Comparison of ENCODE assay signal across 9 cellular contexts in the genomic region with DNA sequence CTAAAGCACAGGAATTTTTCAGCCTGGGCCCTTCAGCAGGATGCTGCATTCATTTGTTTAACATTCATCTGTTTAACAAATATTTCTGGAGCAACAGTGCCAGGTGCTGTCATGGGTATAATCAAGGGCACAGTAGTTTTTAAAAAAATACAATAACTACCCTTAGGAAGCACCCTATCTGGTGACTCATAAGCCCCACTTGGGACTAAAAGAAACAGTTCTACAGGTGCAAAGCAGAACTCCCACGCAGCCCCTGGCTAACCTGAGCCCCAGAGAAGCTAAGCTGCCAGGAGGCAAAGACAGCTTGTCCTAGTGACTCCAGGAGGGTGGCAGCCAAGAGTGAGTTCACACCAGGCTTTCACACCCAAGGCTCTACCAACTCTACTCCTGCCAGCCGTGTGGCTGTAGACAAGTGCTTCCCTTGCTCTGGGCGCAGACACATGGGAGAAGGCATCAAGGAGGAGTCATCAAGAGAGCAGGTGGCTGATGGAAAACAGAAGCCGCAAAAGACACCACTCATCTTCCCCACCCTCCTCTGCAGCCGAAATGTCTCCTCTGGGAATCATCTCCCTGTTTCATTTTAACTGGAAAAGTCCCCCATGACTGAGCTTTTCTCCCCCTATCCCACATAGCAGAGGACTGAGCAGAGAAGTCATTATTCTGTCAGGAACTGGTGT. TPM values are rescaled to one million over a fixed set of nuclear protein-coding genes. Genes with fewer than 3 reads are reported as not detected.
DNase-seq lines count a peak whose midpoint lies in the region; ATAC-seq and TF ChIP-seq lines count a peak whose summit lies in the region.
"Had no signal": no experiment of that assay in that cellular context is flagged by ENCODE, and none has a peak within 500 bp of the region (broad histone marks: within the 10 kb centered on the region; RNA-seq: fewer than 3 reads in every experiment).

No MANE protein-coding gene starts in this region.

- WGBS in IMR-90 (ENCODE audit: extremely low coverage in 2 of 2, insufficient read length in 1 of 2), 2 experiments: 100% methylated on average over 1 of the region's 5 CpGs; no CpG with 5 or more reads in 1 of the 2 experiments

- peaks cover 50 to 82% of the 10 kb centered on the region in 2 experiments for H3K79me1 ChIP-seq in IMR-90 (ENCODE audit: low read depth in 1 of 2, low read length in 2 of 2)

- no peak overlapping the region for H3K4me3 ChIP-seq in IMR-90 (ENCODE audit: insufficient read depth, low read depth, low read length)
- no peak overlapping the region for H3K4me3 ChIP-seq in WERI-Rb-1 (ENCODE audit: low read depth, low read length)
- H3K4me3 ChIP-seq in mucosa of stomach (ENCODE audit: low read length): no peak overlapping the region
- H3K4me3 ChIP-seq: cardiac muscle cell had no signal

- H3K27ac ChIP-seq in IMR-90 (ENCODE audit: insufficient read depth, low read length) (no peak overlapping the region), WERI-Rb-1 (no peak overlapping the region)
- H3K27ac ChIP-seq: cardiac muscle cell had no signal

- no peak overlapping the region; the same call in 1 of the 2 replicates for H3K56ac ChIP-seq in IMR-90 (ENCODE audit: extremely low read depth, insufficient read depth, low read length)

- no peak overlapping the region for H2BK15ac ChIP-seq in IMR-90 (ENCODE audit: low read depth, low read length)

- H3K36me3 ChIP-seq in IMR-90 (ENCODE audit: control insufficient read depth, insufficient read depth, low read length): no peaks in the 10 kb centered on the region
- H3K36me3 ChIP-seq in WERI-Rb-1: no peaks in the 10 kb centered on the region
- H3K36me3 ChIP-seq in mucosa of stomach (ENCODE audit: control insufficient read depth, insufficient read depth, low read length): no peaks in the 10 kb centered on the region
- H3K36me3 ChIP-seq: cardiac muscle cell had no signal

- no peak overlapping the region for H3K4me2 ChIP-seq in IMR-90 (ENCODE audit: low read depth, low read length)

- peaks cover 35% of the 10 kb centered on the region for H3K9me1 ChIP-seq in IMR-90 (ENCODE audit: insufficient read depth, low read length)

- DNase-seq in COLO668 (lab: John Stamatoyannopoulos, UW; ENCODE audit: unreplicated experiment) (peak; percentile 63), IMR-90 (no peak), WERI-Rb-1 (peak; percentile 44), ecto neural progenitor cell (ENCODE audit: low spot score) (no peak)
- no peak for DNase-seq in activated effector memory CD4-positive, alpha-beta T cell treated with Interleukin-2 at 50 U/mL for 16 hours

- TF ChIP-seq POLR2A in IMR-90 (IDR thresholded peaks at IDR 0.05; ENCODE audit: low read depth, low read length): no peak

- H2AK9ac ChIP-seq in IMR-90 (replicated peaks; ENCODE audit: low read depth, low read length, poor library complexity): peak overlapping the region; percentile 11

- BruUV-seq in IMR-90 (replicated peaks; lab: Mats Ljungman, UMichigan): no TSS peak

- H2AK5ac ChIP-seq in IMR-90 (ENCODE audit: low read depth, low read length): 0 out of 2 replicates have a peak overlapping the region, but pooled peaks have one; percentile 23

- H3K18ac ChIP-seq in IMR-90 (ENCODE audit: low read depth, low read length): no peak overlapping the region

- no peaks in the 10 kb centered on the region for H3K27me3 ChIP-seq in IMR-90 (ENCODE audit: control insufficient read depth, insufficient read depth, low read length)
- no peaks in the 10 kb centered on the region for H3K27me3 ChIP-seq in WERI-Rb-1 (ENCODE audit: insufficient read depth, low read depth, severe bottlenecking)
- H3K27me3 ChIP-seq in mucosa of stomach (ENCODE audit: control insufficient read depth, insufficient read depth, low read length): no peaks in the 10 kb centered on the region
- H3K27me3 ChIP-seq: cardiac muscle cell had no signal

- no peak for TF ChIP-seq RAD21 in IMR-90 (IDR thresholded peaks at IDR 0.05; ENCODE audit: low read length)

- H2BK20ac ChIP-seq in IMR-90 (ENCODE audit: low read depth, low read length): no peak overlapping the region

- H3K4me1 ChIP-seq in IMR-90 (ENCODE audit: control insufficient read depth, insufficient read depth, low read length) (peaks cover 22% of the 10 kb centered on the region), mucosa of stomach (ENCODE audit: control insufficient read depth, insufficient read depth, low read length) (peaks cover 62% of the 10 kb centered on the region)

- H3K9ac ChIP-seq in IMR-90 (ENCODE audit: low read depth, low read length) (no peak overlapping the region), mucosa of stomach (ENCODE audit: low read length) (peak overlapping the region; percentile 17)

- peaks cover 33% of the 10 kb centered on the region for H4K20me1 ChIP-seq in IMR-90 (ENCODE audit: insufficient read depth, low read length)

- no peak overlapping the region for H3K14ac ChIP-seq in IMR-90 (replicated peaks; ENCODE audit: low read depth, low read length)

- TF ChIP-seq CTCF in IMR-90 (conservative IDR thresholded peaks at IDR 0.05; ENCODE audit: low read depth, low read length) (no peak), WERI-Rb-1 (IDR thresholded peaks at IDR 0.05; ENCODE audit: low read depth, low read length) (no peak)

- intact Hi-C loops in IMR-90 (cut with micrococcal nuclease): no loop called here

- no peak overlapping the region for H2BK5ac ChIP-seq in IMR-90 (ENCODE audit: low read depth, low read length, poor library complexity, severe bottlenecking)

- no peak overlapping the region for H4K91ac ChIP-seq in IMR-90 (ENCODE audit: insufficient read depth, low read depth, low read length)

- no peak overlapping the region for H4K5ac ChIP-seq in IMR-90 (ENCODE audit: low read depth, low read length)

- CTCF ChIA-PET in IMR-90 (lab: Yijun Ruan, JAX): no interaction called here

- POLR2A ChIA-PET in IMR-90 (lab: Charles Lee; ENCODE audit: unreplicated experiment): no interaction called here

- ATAC-seq in IMR-90 (ENCODE audit: low read depth) (no peak), HG03097 (IDR thresholded peaks at IDR 0.05; ENCODE audit: low FRiP score, unreplicated experiment) (no peak), GM19324 (IDR thresholded peaks at IDR 0.05; ENCODE audit: low FRiP score, unreplicated experiment) (no peak)

- H2AFZ ChIP-seq in IMR-90 (replicated peaks; ENCODE audit: low read length, poor library complexity): no peak overlapping the region

- no peak overlapping the region for H3K23ac ChIP-seq in IMR-90 (ENCODE audit: low read depth, low read length)

- no peak overlapping the region for H2BK120ac ChIP-seq in IMR-90 (ENCODE audit: low read depth, low read length)

- H3K9me3 ChIP-seq in IMR-90 (ENCODE audit: control insufficient read depth, insufficient read depth, low read length): no peaks in the 10 kb centered on the region
- no peaks in the 10 kb centered on the region for H3K9me3 ChIP-seq in WERI-Rb-1 (ENCODE audit: severe bottlenecking)
- no peaks in the 10 kb centered on the region for H3K9me3 ChIP-seq in mucosa of stomach (ENCODE audit: control insufficient read depth, low read length)

- dilution Hi-C loops in IMR-90 (cut with HindIII; ENCODE audit: low sequenced_read_pairs, unreplicated experiment): no loop called here

- in situ Hi-C loops in IMR-90 (cut with MboI; ENCODE audit: low sequenced_read_pairs): no loop called here

- no peak overlapping the region for H3K4ac ChIP-seq in IMR-90 (ENCODE audit: low read depth, low read length)

- no peak overlapping the region for H4K8ac ChIP-seq in IMR-90 (ENCODE audit: low read depth in 2 of 2, low read length in 2 of 2)

TF ChIP-seq in IMR-90, 13 proteins besides CTCF, POLR2A, EP300 and RAD21:
- no peak for TF ChIP-seq FOS (IDR thresholded peaks at IDR 0.05; ENCODE audit: low read depth, low read length)
- TF ChIP-seq, protein P1, sequence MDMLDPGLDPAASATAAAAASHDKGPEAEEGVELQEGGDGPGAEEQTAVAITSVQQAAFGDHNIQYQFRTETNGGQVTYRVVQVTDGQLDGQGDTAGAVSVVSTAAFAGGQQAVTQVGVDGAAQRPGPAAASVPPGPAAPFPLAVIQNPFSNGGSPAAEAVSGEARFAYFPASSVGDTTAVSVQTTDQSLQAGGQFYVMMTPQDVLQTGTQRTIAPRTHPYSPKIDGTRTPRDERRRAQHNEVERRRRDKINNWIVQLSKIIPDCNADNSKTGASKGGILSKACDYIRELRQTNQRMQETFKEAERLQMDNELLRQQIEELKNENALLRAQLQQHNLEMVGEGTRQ (IDR thresholded peaks at IDR 0.05; ENCODE audit: low read depth, low read length): no peak
- TF ChIP-seq RFX5 (IDR thresholded peaks at IDR 0.05; ENCODE audit: low read depth, low read length): no peak
- TF ChIP-seq CEBPB (IDR thresholded peaks at IDR 0.05; ENCODE audit: low read depth, low read length): no peak
- no peak for TF ChIP-seq BHLHE40 (IDR thresholded peaks at IDR 0.05; ENCODE audit: low read depth, low read length)
- TF ChIP-seq MXI1 (IDR thresholded peaks at IDR 0.05; ENCODE audit: borderline replicate concordance, low read depth, low read length): no peak
- TF ChIP-seq, protein P2, sequence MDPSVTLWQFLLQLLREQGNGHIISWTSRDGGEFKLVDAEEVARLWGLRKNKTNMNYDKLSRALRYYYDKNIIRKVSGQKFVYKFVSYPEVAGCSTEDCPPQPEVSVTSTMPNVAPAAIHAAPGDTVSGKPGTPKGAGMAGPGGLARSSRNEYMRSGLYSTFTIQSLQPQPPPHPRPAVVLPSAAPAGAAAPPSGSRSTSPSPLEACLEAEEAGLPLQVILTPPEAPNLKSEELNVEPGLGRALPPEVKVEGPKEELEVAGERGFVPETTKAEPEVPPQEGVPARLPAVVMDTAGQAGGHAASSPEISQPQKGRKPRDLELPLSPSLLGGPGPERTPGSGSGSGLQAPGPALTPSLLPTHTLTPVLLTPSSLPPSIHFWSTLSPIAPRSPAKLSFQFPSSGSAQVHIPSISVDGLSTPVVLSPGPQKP (IDR thresholded peaks at IDR 0.05; ENCODE audit: borderline replicate concordance, low read depth, low read length): no peak
- TF ChIP-seq NFE2L2 (IDR thresholded peaks at IDR 0.05; ENCODE audit: low read depth, low read length): no peak
- TF ChIP-seq MAFK (IDR thresholded peaks at IDR 0.05; ENCODE audit: low read depth, low read length): no peak
- no peak for TF ChIP-seq RCOR1 (IDR thresholded peaks at IDR 0.05; ENCODE audit: insufficient replicate concordance, low read length)
- no peak for TF ChIP-seq CHD1 (IDR thresholded peaks at IDR 0.05; ENCODE audit: low read depth, low read length)
- no peak for TF ChIP-seq SMC3 (IDR thresholded peaks at IDR 0.05; ENCODE audit: low read depth, low read length)

RNA-seq across cellular contexts. Expression of a gene that starts 14.4 kb away (rescaled TPM):
- 4.1 and 4.2 TPM in 2 replicates for total RNA-seq in IMR-90 (2012; rRNA removed)
- 21.2 and 22.6 TPM in 2 replicates for polyA plus RNA-seq in IMR-90 (2012; rRNA removed)
- 16.0 and 18.8 TPM in 2 replicates for polyA plus RNA-seq in IMR-90 (2012; cell fraction: cytosol; rRNA removed)
- 69.3 and 81.4 TPM in 2 replicates for polyA plus RNA-seq in IMR-90 (2012; cell fraction: nucleus; rRNA removed; ENCODE audit: low replicate concordance)

RNA-seq across cellular contexts. Expression of a gene that starts 47.3 kb away (rescaled TPM):
- total RNA-seq in IMR-90 (2012; rRNA removed): 40.3 and 42.1 TPM in 2 replicates
- polyA plus RNA-seq in IMR-90 (2012; rRNA removed): 21.1 and 22.4 TPM in 2 replicates
- 7.6 and 9.8 TPM in 2 replicates for polyA plus RNA-seq in IMR-90 (2012; cell fraction: cytosol; rRNA removed)
- polyA plus RNA-seq in IMR-90 (2012; cell fraction: nucleus; rRNA removed; ENCODE audit: low replicate concordance): 11.5 and 37.6 TPM in 2 replicates

Comparison
In these comparisons a context has a peak if more than half of its experiments do, and no peak if none do; other contexts are left out.
1. DNase-seq: peak in COLO668 (single experiment) and WERI-Rb-1 (single experiment); none in IMR-90 (single experiment), activated effector memory CD4-positive, alpha-beta T cell treated with Interleukin-2 at 50 U/mL for 16 hours (single experiment) and ecto neural progenitor cell (single experiment).